ENCODE assay signal across 9 cellular contexts in genomic region chr19:15288146-15288963, GRCh38. TPM values are rescaled to one million over a fixed set of nuclear protein-coding genes. Genes with fewer than 3 reads are reported as not detected.
DNase-seq lines count a peak whose midpoint lies in the region; ATAC-seq and TF ChIP-seq lines count a peak whose summit lies in the region.
"Had no signal": no experiment of that assay in that cellular context is flagged by ENCODE, and none has a peak within 500 bp of the region (broad histone marks: within the 10 kb centered on the region; RNA-seq: fewer than 3 reads in every experiment).

No MANE protein-coding gene starts in this region.

- peaks cover 63% of the 10 kb centered on the region for H3K4me1 ChIP-seq in testis

- H3K9me3 ChIP-seq in testis: no peaks in the 10 kb centered on the region
- H3K9me3 ChIP-seq: tibial artery had no signal

- intact Hi-C loops in testis (cut with DNase I; ENCODE audit: low total_unique reads): no loop called here

- no peaks in the 10 kb centered on the region for H3K36me3 Mint-ChIP-seq in activated naive CD8-positive, alpha-beta T cell treated with anti-CD3 and anti-CD28 coated beads, Interleukin-2, amount 10 ng/mL, durations not matched to agents 7 days and 5 days

- no peak overlapping the region for H3K27ac ChIP-seq in testis

- H3K9me3 Mint-ChIP-seq in activated naive CD8-positive, alpha-beta T cell treated with anti-CD3 and anti-CD28 coated beads, Interleukin-2, amount 10 ng/mL, durations not matched to agents 7 days and 5 days: no peaks in the 10 kb centered on the region

- peak; percentile 96 for DNase-seq in DMS 273 (lab: John Stamatoyannopoulos, UW; ENCODE audit: unreplicated experiment)
- peak; percentile 84 for DNase-seq in NCI-H1694 treated with DMSO at 0.1 percent for 48 hours (lab: John Stamatoyannopoulos, UW)
- DNase-seq in activated naive CD8-positive, alpha-beta T cell treated with anti-CD3 and anti-CD28 coated beads, Interleukin-2, amount 10 ng/mL, durations not matched to agents 7 days and 5 days: no peak
- peak; percentile 61 for DNase-seq in kidney tubule cell (ENCODE audit: low spot score)
- peak; percentile 80 for DNase-seq in testis
- DNase-seq in NCI-H146 (lab: John Stamatoyannopoulos, UW): no peak
- DNase-seq in GM10266 (ENCODE audit: extremely low spot score): no peak

- TF ChIP-seq POLR2A in testis (IDR thresholded peaks at IDR 0.05): no peak

- H3K4me3 ChIP-seq in testis: no peak overlapping the region

- WGBS in testis, 2 donors: 52 to 53% methylated on average over 9 to 14 of the region's 14 CpGs

- ATAC-seq in activated naive CD8-positive, alpha-beta T cell treated with anti-CD3 and anti-CD28 coated beads, Interleukin-2, amount 10 ng/mL, durations not matched to agents 7 days and 5 days (ENCODE audit: low read depth): peak; percentile 31
- no peak for ATAC-seq in HG02938 (IDR thresholded peaks at IDR 0.05; ENCODE audit: unreplicated experiment)

- peaks cover 80% of the 10 kb centered on the region for H3K4me1 Mint-ChIP-seq in activated naive CD8-positive, alpha-beta T cell treated with anti-CD3 and anti-CD28 coated beads, Interleukin-2, amount 10 ng/mL, durations not matched to agents 7 days and 5 days

- no peaks in the 10 kb centered on the region for H3K36me3 ChIP-seq in testis (ENCODE audit: low read depth, missing control alignments)
- H3K36me3 ChIP-seq: tibial artery had no signal

- H3K27me3 Mint-ChIP-seq in activated naive CD8-positive, alpha-beta T cell treated with anti-CD3 and anti-CD28 coated beads, Interleukin-2, amount 10 ng/mL, durations not matched to agents 7 days and 5 days: no peaks in the 10 kb centered on the region

- TF ChIP-seq CTCF in testis (IDR thresholded peaks at IDR 0.05) (no peak), GM10266 (IDR thresholded peaks at IDR 0.05; ENCODE audit: control insufficient read depth, insufficient read depth, low read depth, missing control alignments) (no peak)

- POLR2A ChIA-PET in activated naive CD8-positive, alpha-beta T cell treated with anti-CD3 and anti-CD28 coated beads, Interleukin-2, amount 10 ng/mL, durations not matched to agents 7 days and 5 days (lab: Charles Lee): interaction anchor here (1.0 to 1.2 kb wide), 3 partner anchors 10 to 90 kb away, joined by 3 to 8 read pairs (median 5); partner anchors contain the start of gene BRD4

- peak overlapping the region; percentile 24 for H3K4me3 Mint-ChIP-seq in activated naive CD8-positive, alpha-beta T cell treated with anti-CD3 and anti-CD28 coated beads, Interleukin-2, amount 10 ng/mL, durations not matched to agents 7 days and 5 days

- H3K27ac Mint-ChIP-seq in activated naive CD8-positive, alpha-beta T cell treated with anti-CD3 and anti-CD28 coated beads, Interleukin-2, amount 10 ng/mL, durations not matched to agents 7 days and 5 days: peak overlapping the region; percentile 61

- H3K27me3 ChIP-seq in testis: no peaks in the 10 kb centered on the region
- H3K27me3 ChIP-seq: tibial artery had no signal

RNA-seq across cellular contexts. Expression of gene BRD4, which starts 44.0 kb away (rescaled TPM):
- 100 to 1,000 TPM; 132 to 134 TPM for total RNA-seq in activated naive CD8-positive, alpha-beta T cell treated with anti-CD3 and anti-CD28 coated beads, Interleukin-2, amount 10 ng/mL, durations not matched to agents 7 days and 5 days
- 100 to 1,000 TPM; 106 to 109 TPM for total RNA-seq in testis
- polyA plus RNA-seq in testis (ENCODE audit: insufficient read depth, low read depth, low replicate concordance): 59.2 TPM

RNA-seq across cellular contexts. Expression of gene EPHX3, which starts 56.1 kb away (rescaled TPM):
- total RNA-seq in activated naive CD8-positive, alpha-beta T cell treated with anti-CD3 and anti-CD28 coated beads, Interleukin-2, amount 10 ng/mL, durations not matched to agents 7 days and 5 days: not detected
- total RNA-seq in testis: 1 to 10 TPM; 1.1 to 1.4 TPM
- polyA plus RNA-seq in testis (ENCODE audit: insufficient read depth, low read depth, low replicate concordance): 3.6 TPM

Comparison
In these comparisons a context has a peak if more than half of its experiments do, and no peak if none do; other contexts are left out.
1. DNase-seq: peak in DMS 273 (single experiment), NCI-H1694 treated with DMSO at 0.1 percent for 48 hours (single experiment), kidney tubule cell (single experiment) and testis (single experiment); none in activated naive CD8-positive, alpha-beta T cell treated with anti-CD3 and anti-CD28 coated beads, Interleukin-2, amount 10 ng/mL, durations not matched to agents 7 days and 5 days (single experiment), NCI-H146 (single experiment) and GM10266 (single experiment).